In genomic region chr1:42767510-42767924, GRCh38 we compare ENCODE assay signal across 8 cellular contexts. TPM values are rescaled to one million over a fixed set of nuclear protein-coding genes. Genes with fewer than 3 reads are reported as not detected.
A peak's percentile ranks its signal among the peaks of the same experiment; 100 is the strongest.
DNase-seq lines count a peak whose midpoint lies in the region; ATAC-seq, FAIRE-seq and TF ChIP-seq lines count a peak whose summit lies in the region.

No MANE protein-coding gene starts in this region.

- no peaks in the 10 kb centered on the region for H3K9me3 Mint-ChIP-seq in CD4-positive, CD25-positive, alpha-beta regulatory T cell
- H3K9me3 Mint-ChIP-seq in astrocyte (ENCODE audit: unreplicated experiment): no peaks in the 10 kb centered on the region

- 1% methylated on average over 16 to 21 of the region's 21 CpGs for WGBS in tibial nerve, 2 donors

- TF ChIP-seq EP300 in tibial nerve (IDR thresholded peaks at IDR 0.05): no peak

- intact Hi-C loops in left lung (cut with DNase I): no loop called here

- H3K27me3 Mint-ChIP-seq in CD4-positive, CD25-positive, alpha-beta regulatory T cell: peaks cover 4% of the 10 kb centered on the region
- H3K27me3 Mint-ChIP-seq in astrocyte (ENCODE audit: low read depth, unreplicated experiment): no peaks in the 10 kb centered on the region

- H3K27ac Mint-ChIP-seq in CD4-positive, CD25-positive, alpha-beta regulatory T cell: peak overlapping the region; percentile 14 to 98 (median 92)
- H3K27ac Mint-ChIP-seq in astrocyte (ENCODE audit: unreplicated experiment): peak overlapping the region; percentile 77

- DNase-seq in CD4-positive, CD25-positive, alpha-beta regulatory T cell: no peak
- peak in 1 of 2 experiments; percentile 25 for DNase-seq in HL-60 (ENCODE audit: low read depth in 1 of 2, low spot score in 1 of 2)
- no peak for DNase-seq in astrocyte (ENCODE audit: low read depth)
- no peak for DNase-seq in left lung
- DNase-seq in tibial nerve (ENCODE audit: low spot score in 2 of 2): no peak
- no peak for DNase-seq in globus pallidus (ENCODE audit: low spot score)

- H4K20me1 ChIP-seq in astrocyte (ENCODE audit: insufficient read depth, low read length): peaks cover 43% of the 10 kb centered on the region

- H3K4me1 Mint-ChIP-seq in CD4-positive, CD25-positive, alpha-beta regulatory T cell: peaks cover 15 to 49% (median 31%) of the 10 kb centered on the region in 4 donors
- peaks cover 8% of the 10 kb centered on the region for H3K4me1 Mint-ChIP-seq in astrocyte (ENCODE audit: low read depth, unreplicated experiment)

- TF ChIP-seq CTCF in HL-60 (IDR thresholded peaks at IDR 0.05; ENCODE audit: insufficient read depth, low read length) (no peak), astrocyte (IDR thresholded peaks at IDR 0.05; ENCODE audit: insufficient read depth, low read depth, low read length) (no peak), left lung (IDR thresholded peaks at IDR 0.05) (no peak), tibial nerve (IDR thresholded peaks at IDR 0.05) (no peak)

- peak overlapping the region; percentile 96 for H3K4me2 ChIP-seq in astrocyte (ENCODE audit: low read length)

- no peaks in the 10 kb centered on the region for H3K36me3 ChIP-seq in CD4-positive, CD25-positive, alpha-beta regulatory T cell (ENCODE audit: control insufficient read depth, insufficient read depth, low read length)
- peaks cover 3% of the 10 kb centered on the region for H3K36me3 ChIP-seq in astrocyte (ENCODE audit: insufficient read depth, low read length)
- H3K36me3 ChIP-seq in left lung: peaks cover 0 to 1% of the 10 kb centered on the region in 2 donors
- H3K36me3 ChIP-seq in tibial nerve: no peaks in the 10 kb centered on the region

- H3K36me3 Mint-ChIP-seq in CD4-positive, CD25-positive, alpha-beta regulatory T cell: peaks cover 4% of the 10 kb centered on the region
- peaks cover 8% of the 10 kb centered on the region for H3K36me3 Mint-ChIP-seq in astrocyte (ENCODE audit: low read depth, unreplicated experiment)

- peak overlapping the region; percentile 91 for H2AFZ ChIP-seq in astrocyte (ENCODE audit: low read depth, low read length)

- H3K79me2 ChIP-seq in astrocyte (ENCODE audit: insufficient read depth, low read length): peaks cover 93% of the 10 kb centered on the region

- no peaks in the 10 kb centered on the region for H3K9me3 ChIP-seq in CD4-positive, CD25-positive, alpha-beta regulatory T cell (ENCODE audit: control insufficient read depth in 2 of 2, low read length in 2 of 2)
- no peaks in the 10 kb centered on the region for H3K9me3 ChIP-seq in astrocyte (ENCODE audit: insufficient read depth, low read depth, low read length)
- H3K9me3 ChIP-seq in left lung: no peaks in the 10 kb centered on the region
- H3K9me3 ChIP-seq in tibial nerve: no peaks in the 10 kb centered on the region

- FAIRE-seq in astrocyte (lab: Jason Lieb, UNC): no peak

- H3K4me3 Mint-ChIP-seq in CD4-positive, CD25-positive, alpha-beta regulatory T cell: peak overlapping the region in 1 of 4 donors; percentile 94
- no peak overlapping the region for H3K4me3 Mint-ChIP-seq in astrocyte (ENCODE audit: unreplicated experiment)

- peaks cover 52% of the 10 kb centered on the region for H3K4me1 ChIP-seq in CD4-positive, CD25-positive, alpha-beta regulatory T cell (ENCODE audit: control insufficient read depth, insufficient read depth, low read length, poor library complexity, severe bottlenecking)
- peaks cover 17% of the 10 kb centered on the region for H3K4me1 ChIP-seq in astrocyte (ENCODE audit: insufficient read depth, low read length)
- peaks cover 13 to 46% of the 10 kb centered on the region in 2 donors for H3K4me1 ChIP-seq in left lung
- peaks cover 0 to 67% (median 26%) of the 10 kb centered on the region in 4 donors for H3K4me1 ChIP-seq in tibial nerve

- H3K9ac ChIP-seq in astrocyte (ENCODE audit: low read length): peak overlapping the region; percentile 90

- peak overlapping the region; percentile 89 for H3K4me3 ChIP-seq in CD4-positive, CD25-positive, alpha-beta regulatory T cell (ENCODE audit: low read depth, low read length)
- H3K4me3 ChIP-seq in HL-60 (replicated peaks; ENCODE audit: insufficient read depth, low read length) (peak overlapping the region; percentile 98), astrocyte (ENCODE audit: insufficient read depth, low read depth, low read length) (peak overlapping the region; percentile 90), left lung (peak overlapping the region; percentile 98 to 99), tibial nerve (peak overlapping the region; percentile 82 to 94 (median 88))

- no peaks in the 10 kb centered on the region for H3K27me3 ChIP-seq in CD4-positive, CD25-positive, alpha-beta regulatory T cell (ENCODE audit: control insufficient read depth, insufficient read depth, low read length)
- no peaks in the 10 kb centered on the region for H3K27me3 ChIP-seq in HL-60 (ENCODE audit: insufficient read depth, poor library complexity, severe bottlenecking)
- H3K27me3 ChIP-seq in astrocyte (ENCODE audit: insufficient read depth, low read length): no peaks in the 10 kb centered on the region
- H3K27me3 ChIP-seq in left lung: no peaks in the 10 kb centered on the region
- no peaks in the 10 kb centered on the region for H3K27me3 ChIP-seq in tibial nerve

- TF ChIP-seq POLR2A in tibial nerve (IDR thresholded peaks at IDR 0.05): no peak

- peak; percentile 1 to 23 for ATAC-seq in CD4-positive, CD25-positive, alpha-beta regulatory T cell (ENCODE audit: low read depth in 2 of 2)
- ATAC-seq in GM19467 (IDR thresholded peaks at IDR 0.05; ENCODE audit: unreplicated experiment): peak; percentile 16
- peak; percentile 21 for ATAC-seq in left lung
- ATAC-seq in esophagus mucosa: no peak

- peak overlapping the region; percentile 88 for H3K27ac ChIP-seq in CD4-positive, CD25-positive, alpha-beta regulatory T cell (ENCODE audit: insufficient read depth, low read length, poor library complexity, severe bottlenecking)
- H3K27ac ChIP-seq in HL-60 (replicated peaks): peak overlapping the region; percentile 85
- H3K27ac ChIP-seq in astrocyte (ENCODE audit: low read depth, low read length): peak overlapping the region; percentile 78
- peak overlapping the region; percentile 77 to 92 for H3K27ac ChIP-seq in left lung
- H3K27ac ChIP-seq in tibial nerve: peak overlapping the region; percentile 64 to 96 (median 91)

RNA-seq across cellular contexts. Expression of gene C1orf50, which starts 0.5 kb away (rescaled TPM):
- 14.3 TPM for total RNA-seq in CD4-positive, CD25-positive, alpha-beta regulatory T cell
- polyA plus RNA-seq in CD4-positive, CD25-positive, alpha-beta regulatory T cell: 10 to 100 TPM in 1 of 4 donors, 1 to 10 TPM in 3; 3.8 to 12.7 (median 6.0) TPM
- total RNA-seq in astrocyte (9.5 and 12.6 TPM in 2 replicates), left lung (1 to 10 TPM; 4.3 to 6.9 TPM), tibial nerve (1 to 10 TPM; 3.0 to 8.4 (median 3.5) TPM), esophagus mucosa (6.1 TPM)

RNA-seq across cellular contexts. Expression of gene P3H1, which starts 0.7 kb away (rescaled TPM):
- 30.4 TPM for total RNA-seq in CD4-positive, CD25-positive, alpha-beta regulatory T cell
- 10 to 100 TPM; 12.6 to 16.3 (median 14.3) TPM for polyA plus RNA-seq in CD4-positive, CD25-positive, alpha-beta regulatory T cell
- 277 and 351 TPM in 2 replicates for total RNA-seq in astrocyte
- total RNA-seq in left lung: 10 to 100 TPM; 47.4 to 76.1 TPM
- total RNA-seq in tibial nerve: 10 to 100 TPM; 42.4 to 83.9 (median 65.1) TPM
- 7.1 TPM for total RNA-seq in esophagus mucosa

RNA-seq across cellular contexts. Expression of gene TMEM269, which starts 17.3 kb away (rescaled TPM):
- 1.1 TPM for total RNA-seq in CD4-positive, CD25-positive, alpha-beta regulatory T cell
- under 1 TPM in 1 of 4 donors, not detected in 3; 0.12 TPM for polyA plus RNA-seq in CD4-positive, CD25-positive, alpha-beta regulatory T cell
- total RNA-seq in astrocyte: 0.07 and 0.09 TPM in 2 replicates
- total RNA-seq in left lung: under 1 TPM in 1 of 2 donors, not detected in 1; 0.17 TPM
- under 1 TPM in 3 of 4 donors, not detected in 1; 0.21 to 0.30 (median 0.22) TPM for total RNA-seq in tibial nerve
- total RNA-seq in esophagus mucosa: 0.08 TPM

RNA-seq across cellular contexts. Expression of gene CLDN19, which starts 27.5 kb away (rescaled TPM):
- total RNA-seq in CD4-positive, CD25-positive, alpha-beta regulatory T cell: not detected
- not detected for polyA plus RNA-seq in CD4-positive, CD25-positive, alpha-beta regulatory T cell
- 0.11 TPM in 1 of 2 replicates, not detected in the other for total RNA-seq in astrocyte
- total RNA-seq in left lung: not detected
- total RNA-seq in tibial nerve: 100 to 1,000 TPM; 136 to 259 (median 218) TPM
- total RNA-seq in esophagus mucosa: not detected

RNA-seq across cellular contexts. Expression of gene ERMAP, which starts 49.4 kb away (rescaled TPM):
- 4.9 TPM for total RNA-seq in CD4-positive, CD25-positive, alpha-beta regulatory T cell
- polyA plus RNA-seq in CD4-positive, CD25-positive, alpha-beta regulatory T cell: 1 to 10 TPM; 2.8 to 4.1 (median 3.5) TPM
- total RNA-seq in astrocyte (8.9 and 9.2 TPM in 2 replicates), left lung (10 to 100 TPM; 13.8 to 14.4 TPM), tibial nerve (10 to 100 TPM in 2 of 4 donors, 1 to 10 TPM in 2; 4.1 to 14.2 (median 8.3) TPM), esophagus mucosa (10.6 TPM)
